ENCODE assay signal across 3 cellular contexts in genomic region chr2:110725370-110725769, GRCh38.
TF ChIP-seq lines count a peak whose summit lies in the region.

No MANE protein-coding gene starts in this region.

TF ChIP-seq in SK-N-SH, 30 proteins besides CTCF, POLR2A, EP300 and RAD21:
- TF ChIP-seq JUND (IDR thresholded peaks at IDR 0.05) (no peak), FOSL2 (IDR thresholded peaks at IDR 0.05; ENCODE audit: borderline replicate concordance, low read depth) (no peak), TEAD4 (IDR thresholded peaks at IDR 0.05; ENCODE audit: borderline replicate concordance, insufficient read depth) (no peak), RXRA (IDR thresholded peaks at IDR 0.05; ENCODE audit: borderline replicate concordance, low read depth) (no peak), USF1 (IDR thresholded peaks at IDR 0.05; ENCODE audit: borderline replicate concordance, low read depth) (no peak), SIN3A (IDR thresholded peaks at IDR 0.05; ENCODE audit: borderline replicate concordance, low read depth, low read length) (no peak), RCOR1 (IDR thresholded peaks at IDR 0.05; ENCODE audit: low read length) (no peak), GABPA (IDR thresholded peaks at IDR 0.05; ENCODE audit: low read depth) (no peak), TCF12 (IDR thresholded peaks at IDR 0.05) (no peak), MEF2A (IDR thresholded peaks at IDR 0.05; ENCODE audit: borderline replicate concordance, low read depth) (no peak), RFX5 (IDR thresholded peaks at IDR 0.05; ENCODE audit: low read length) (no peak), EZH2phosphoT487 (IDR thresholded peaks at IDR 0.05; ENCODE audit: borderline replicate concordance, low read depth) (no peak), CHD2 (IDR thresholded peaks at IDR 0.05; ENCODE audit: low read length, partially characterized antibody) (no peak), SMC3 (IDR thresholded peaks at IDR 0.05; ENCODE audit: low read depth, low read length) (no peak), NRF1 (IDR thresholded peaks at IDR 0.05; ENCODE audit: low read depth, low read length) (no peak), ELF1 (IDR thresholded peaks at IDR 0.05) (no peak)
- TF ChIP-seq, protein P1, sequence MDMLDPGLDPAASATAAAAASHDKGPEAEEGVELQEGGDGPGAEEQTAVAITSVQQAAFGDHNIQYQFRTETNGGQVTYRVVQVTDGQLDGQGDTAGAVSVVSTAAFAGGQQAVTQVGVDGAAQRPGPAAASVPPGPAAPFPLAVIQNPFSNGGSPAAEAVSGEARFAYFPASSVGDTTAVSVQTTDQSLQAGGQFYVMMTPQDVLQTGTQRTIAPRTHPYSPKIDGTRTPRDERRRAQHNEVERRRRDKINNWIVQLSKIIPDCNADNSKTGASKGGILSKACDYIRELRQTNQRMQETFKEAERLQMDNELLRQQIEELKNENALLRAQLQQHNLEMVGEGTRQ (IDR thresholded peaks at IDR 0.05; ENCODE audit: borderline replicate concordance, low read depth, low read length), result no peak
- TF ChIP-seq, protein P2, sequence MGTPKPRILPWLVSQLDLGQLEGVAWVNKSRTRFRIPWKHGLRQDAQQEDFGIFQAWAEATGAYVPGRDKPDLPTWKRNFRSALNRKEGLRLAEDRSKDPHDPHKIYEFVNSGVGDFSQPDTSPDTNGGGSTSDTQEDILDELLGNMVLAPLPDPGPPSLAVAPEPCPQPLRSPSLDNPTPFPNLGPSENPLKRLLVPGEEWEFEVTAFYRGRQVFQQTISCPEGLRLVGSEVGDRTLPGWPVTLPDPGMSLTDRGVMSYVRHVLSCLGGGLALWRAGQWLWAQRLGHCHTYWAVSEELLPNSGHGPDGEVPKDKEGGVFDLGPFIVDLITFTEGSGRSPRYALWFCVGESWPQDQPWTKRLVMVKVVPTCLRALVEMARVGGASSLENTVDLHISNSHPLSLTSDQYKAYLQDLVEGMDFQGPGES (IDR thresholded peaks at IDR 0.05; ENCODE audit: low read depth, low read length), result no peak
- TF ChIP-seq, protein P3, sequence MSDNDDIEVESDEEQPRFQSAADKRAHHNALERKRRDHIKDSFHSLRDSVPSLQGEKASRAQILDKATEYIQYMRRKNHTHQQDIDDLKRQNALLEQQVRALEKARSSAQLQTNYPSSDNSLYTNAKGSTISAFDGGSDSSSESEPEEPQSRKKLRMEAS (IDR thresholded peaks at IDR 0.05; ENCODE audit: low read depth), result no peak

TF ChIP-seq in SK-N-SH treated with all-trans-retinoic acid at 6 μM for 48 hours, 23 proteins besides CTCF, POLR2A, EP300 and RAD21:
- TF ChIP-seq SNAI2 (CRISPR knock-in tag; IDR thresholded peaks at IDR 0.05) (no peak), ZNF8 (CRISPR knock-in tag; IDR thresholded peaks at IDR 0.05) (no peak), PPARA (CRISPR knock-in tag; IDR thresholded peaks at IDR 0.05; ENCODE audit: borderline replicate concordance) (no peak), RARB (CRISPR knock-in tag; IDR thresholded peaks at IDR 0.05) (no peak), POU6F1 (CRISPR knock-in tag; IDR thresholded peaks at IDR 0.05; ENCODE audit: borderline replicate concordance, low read depth) (no peak), ZFP3 (CRISPR knock-in tag; IDR thresholded peaks at IDR 0.05) (no peak), ZC3H10 (CRISPR knock-in tag; IDR thresholded peaks at IDR 0.05) (no peak), ESRRG (CRISPR knock-in tag; IDR thresholded peaks at IDR 0.05) (no peak), GLIS3 (CRISPR knock-in tag; IDR thresholded peaks at IDR 0.05) (no peak), CSDC2 (CRISPR knock-in tag; IDR thresholded peaks at IDR 0.05) (no peak), ZFP30 (CRISPR knock-in tag; IDR thresholded peaks at IDR 0.05) (no peak), BACH2 (CRISPR knock-in tag; IDR thresholded peaks at IDR 0.05; ENCODE audit: borderline replicate concordance) (no peak), OSR1 (CRISPR knock-in tag; IDR thresholded peaks at IDR 0.05) (no peak), ZNF70 (CRISPR knock-in tag; IDR thresholded peaks at IDR 0.05) (no peak), ARNTL (CRISPR knock-in tag; IDR thresholded peaks at IDR 0.05; ENCODE audit: borderline replicate concordance, low read depth) (no peak), TCF4 (CRISPR knock-in tag; IDR thresholded peaks at IDR 0.05; ENCODE audit: borderline replicate concordance) (no peak)
- TF ChIP-seq, protein P4, sequence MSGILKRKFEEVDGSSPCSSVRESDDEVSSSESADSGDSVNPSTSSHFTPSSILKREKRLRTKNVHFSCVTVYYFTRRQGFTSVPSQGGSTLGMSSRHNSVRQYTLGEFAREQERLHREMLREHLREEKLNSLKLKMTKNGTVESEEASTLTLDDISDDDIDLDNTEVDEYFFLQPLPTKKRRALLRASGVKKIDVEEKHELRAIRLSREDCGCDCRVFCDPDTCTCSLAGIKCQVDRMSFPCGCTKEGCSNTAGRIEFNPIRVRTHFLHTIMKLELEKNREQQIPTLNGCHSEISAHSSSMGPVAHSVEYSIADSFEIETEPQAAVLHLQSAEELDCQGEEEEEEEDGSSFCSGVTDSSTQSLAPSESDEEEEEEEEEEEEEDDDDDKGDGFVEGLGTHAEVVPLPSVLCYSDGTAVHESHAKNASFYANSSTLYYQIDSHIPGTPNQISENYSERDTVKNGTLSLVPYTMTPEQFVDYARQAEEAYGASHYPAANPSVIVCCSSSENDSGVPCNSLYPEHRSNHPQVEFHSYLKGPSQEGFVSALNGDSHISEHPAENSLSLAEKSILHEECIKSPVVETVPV (CRISPR knock-in tag; IDR thresholded peaks at IDR 0.05), result no peak
- TF ChIP-seq, protein P5, sequence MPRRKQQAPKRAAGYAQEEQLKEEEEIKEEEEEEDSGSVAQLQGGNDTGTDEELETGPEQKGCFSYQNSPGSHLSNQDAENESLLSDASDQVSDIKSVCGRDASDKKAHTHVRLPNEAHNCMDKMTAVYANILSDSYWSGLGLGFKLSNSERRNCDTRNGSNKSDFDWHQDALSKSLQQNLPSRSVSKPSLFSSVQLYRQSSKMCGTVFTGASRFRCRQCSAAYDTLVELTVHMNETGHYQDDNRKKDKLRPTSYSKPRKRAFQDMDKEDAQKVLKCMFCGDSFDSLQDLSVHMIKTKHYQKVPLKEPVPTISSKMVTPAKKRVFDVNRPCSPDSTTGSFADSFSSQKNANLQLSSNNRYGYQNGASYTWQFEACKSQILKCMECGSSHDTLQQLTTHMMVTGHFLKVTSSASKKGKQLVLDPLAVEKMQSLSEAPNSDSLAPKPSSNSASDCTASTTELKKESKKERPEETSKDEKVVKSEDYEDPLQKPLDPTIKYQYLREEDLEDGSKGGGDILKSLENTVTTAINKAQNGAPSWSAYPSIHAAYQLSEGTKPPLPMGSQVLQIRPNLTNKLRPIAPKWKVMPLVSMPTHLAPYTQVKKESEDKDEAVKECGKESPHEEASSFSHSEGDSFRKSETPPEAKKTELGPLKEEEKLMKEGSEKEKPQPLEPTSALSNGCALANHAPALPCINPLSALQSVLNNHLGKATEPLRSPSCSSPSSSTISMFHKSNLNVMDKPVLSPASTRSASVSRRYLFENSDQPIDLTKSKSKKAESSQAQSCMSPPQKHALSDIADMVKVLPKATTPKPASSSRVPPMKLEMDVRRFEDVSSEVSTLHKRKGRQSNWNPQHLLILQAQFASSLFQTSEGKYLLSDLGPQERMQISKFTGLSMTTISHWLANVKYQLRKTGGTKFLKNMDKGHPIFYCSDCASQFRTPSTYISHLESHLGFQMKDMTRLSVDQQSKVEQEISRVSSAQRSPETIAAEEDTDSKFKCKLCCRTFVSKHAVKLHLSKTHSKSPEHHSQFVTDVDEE (CRISPR knock-in tag; IDR thresholded peaks at IDR 0.05), result no peak

TF ChIP-seq in K562, 482 proteins besides CTCF, POLR2A, EP300 and RAD21:
- TF ChIP-seq, protein P6, sequence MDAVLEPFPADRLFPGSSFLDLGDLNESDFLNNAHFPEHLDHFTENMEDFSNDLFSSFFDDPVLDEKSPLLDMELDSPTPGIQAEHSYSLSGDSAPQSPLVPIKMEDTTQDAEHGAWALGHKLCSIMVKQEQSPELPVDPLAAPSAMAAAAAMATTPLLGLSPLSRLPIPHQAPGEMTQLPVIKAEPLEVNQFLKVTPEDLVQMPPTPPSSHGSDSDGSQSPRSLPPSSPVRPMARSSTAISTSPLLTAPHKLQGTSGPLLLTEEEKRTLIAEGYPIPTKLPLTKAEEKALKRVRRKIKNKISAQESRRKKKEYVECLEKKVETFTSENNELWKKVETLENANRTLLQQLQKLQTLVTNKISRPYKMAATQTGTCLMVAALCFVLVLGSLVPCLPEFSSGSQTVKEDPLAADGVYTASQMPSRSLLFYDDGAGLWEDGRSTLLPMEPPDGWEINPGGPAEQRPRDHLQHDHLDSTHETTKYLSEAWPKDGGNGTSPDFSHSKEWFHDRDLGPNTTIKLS (IDR thresholded peaks at IDR 0.05; ENCODE audit: borderline replicate concordance, low read depth), result no peak
- no peak for TF ChIP-seq C11orf30 (IDR thresholded peaks at IDR 0.05; ENCODE audit: low read depth)
- TF ChIP-seq MITF (IDR thresholded peaks at IDR 0.05), result no peak
- no peak for TF ChIP-seq GABPA (tag; conservative IDR thresholded peaks at IDR 0.05; ENCODE audit: low read depth)
- TF ChIP-seq MIER1 (IDR thresholded peaks at IDR 0.05; ENCODE audit: low read depth), result no peak
- no peak for TF ChIP-seq FOXJ2 (tag; IDR thresholded peaks at IDR 0.05)
- no peak for TF ChIP-seq NELFE (IDR thresholded peaks at IDR 0.05; ENCODE audit: insufficient read depth, insufficient read length)
- TF ChIP-seq BRF2 (IDR thresholded peaks at IDR 0.05; ENCODE audit: borderline replicate concordance, insufficient read depth, insufficient read length), result no peak
- TF ChIP-seq ZSCAN32 (CRISPR knock-in tag; IDR thresholded peaks at IDR 0.05), result no peak
- TF ChIP-seq SP2 (IDR thresholded peaks at IDR 0.05; ENCODE audit: extremely low read depth, low read depth, low read length, poor library complexity, severe bottlenecking), result no peak
- TF ChIP-seq ZNF766 (CRISPR knock-in tag; conservative IDR thresholded peaks at IDR 0.05), result no peak
- no peak for TF ChIP-seq LEF1 (IDR thresholded peaks at IDR 0.05)
- no peak for TF ChIP-seq HMG20A (CRISPR knock-in tag; conservative IDR thresholded peaks at IDR 0.05)
- no peak for TF ChIP-seq SAFB2 (IDR thresholded peaks at IDR 0.05; ENCODE audit: borderline replicate concordance, low read depth, low read length, severe bottlenecking)
- no peak for TF ChIP-seq HMGXB4 (CRISPR knock-in tag; IDR thresholded peaks at IDR 0.05)
- no peak for TF ChIP-seq FOXK1 (CRISPR knock-in tag; IDR thresholded peaks at IDR 0.05; ENCODE audit: borderline replicate concordance)
- no peak for TF ChIP-seq ZSCAN29 (IDR thresholded peaks at IDR 0.05)
- no peak for TF ChIP-seq BCLAF1 (IDR thresholded peaks at IDR 0.05; ENCODE audit: borderline replicate concordance in 1 of 2, control insufficient read depth in 1 of 2, low read depth in 2 of 2, low read length in 1 of 2)
